8 cellular contexts compared by ENCODE assay signal in genomic region chr16:53080345-53081031, GRCh38. TPM values are rescaled to one million over a fixed set of nuclear protein-coding genes. Genes with fewer than 3 reads are reported as not detected.
A peak's percentile ranks its signal among the peaks of the same experiment; 100 is the strongest.
DNase-seq lines count a peak whose midpoint lies in the region; ATAC-seq and TF ChIP-seq lines count a peak whose summit lies in the region.

No MANE protein-coding gene starts in this region.

- ATAC-seq in HG02970 (IDR thresholded peaks at IDR 0.05; ENCODE audit: low FRiP score, unreplicated experiment) (no peak), GM19328 (IDR thresholded peaks at IDR 0.05; ENCODE audit: unreplicated experiment) (no peak)

- peak overlapping the region; percentile 88 for H3K27ac Mint-ChIP-seq in neural crest cell (ENCODE audit: unreplicated experiment)

- peaks cover 3% of the 10 kb centered on the region; the same call in 1 of the 2 replicates for H3K9me3 ChIP-seq in NT2/D1 (ENCODE audit: insufficient read depth, low read length)

- H3K4me3 ChIP-seq in AG04449 (ENCODE audit: low read depth, low read length) (peak overlapping the region; percentile 18), NT2/D1 (ENCODE audit: insufficient read length, low read depth) (no peak overlapping the region)

- no peaks in the 10 kb centered on the region for H3K27me3 ChIP-seq in NT2/D1 (ENCODE audit: insufficient read depth, insufficient read length)

- H3K4me1 ChIP-seq in NT2/D1 (ENCODE audit: insufficient read depth, insufficient read length): peaks cover 14% of the 10 kb centered on the region

- peaks cover 3% of the 10 kb centered on the region for H3K9me3 Mint-ChIP-seq in neural crest cell

- no peak for DNase-seq in AG04449 (ENCODE audit: low read depth, low spot score)
- no peak for DNase-seq in NT2/D1 (ENCODE audit: low read depth, low spot score)
- DNase-seq in fibroblast of peridontal ligament (ENCODE audit: extremely low read depth): peak; percentile 87
- DNase-seq in neural crest cell (ENCODE audit: low read depth, low spot score): no peak
- DNase-seq in NCI-H1105 treated with DMSO at 0.1 percent for 48 hours (lab: John Stamatoyannopoulos, UW): no peak
- no peak for DNase-seq in RKO (ENCODE audit: low spot score)

- no peak for TF ChIP-seq CTCF in AG04449 (IDR thresholded peaks at IDR 0.05; ENCODE audit: insufficient read depth, low read length, missing control alignments)
- no peak for TF ChIP-seq CTCF in neural crest cell (conservative IDR thresholded peaks at IDR 0.05)

- H3K36me3 Mint-ChIP-seq in neural crest cell (ENCODE audit: low read depth): peaks cover 13% of the 10 kb centered on the region

- CTCF ChIA-PET in AG04449 (lab: Yijun Ruan, JAX): interaction anchor here (0.8 to 4.5 kb wide), 8 partner anchors 10 to 127 kb away, joined by 3 to 28 read pairs (median 6); partner anchors contain the start of gene CHD9

- H3K4me1 Mint-ChIP-seq in neural crest cell: peaks cover 38% of the 10 kb centered on the region

- H3K9ac ChIP-seq in NT2/D1 (ENCODE audit: insufficient read length, low read depth): peak overlapping the region; percentile 51

- POLR2A ChIA-PET in AG04449 (lab: Yijun Ruan, JAX): interaction anchor here (1.0 to 2.8 kb wide), 7 partner anchors 10 to 50 kb away, joined by 3 to 29 read pairs (median 4); partner anchors contain the start of genes CHD9 and CHD9NB

- no peaks in the 10 kb centered on the region for H3K27me3 Mint-ChIP-seq in neural crest cell (ENCODE audit: low read depth)

- H3K36me3 ChIP-seq in NT2/D1 (ENCODE audit: insufficient read depth, insufficient read length, low read length): peaks cover 16% of the 10 kb centered on the region

- H3K4me3 Mint-ChIP-seq in neural crest cell: peak overlapping the region; percentile 52

RNA-seq across cellular contexts. Expression of gene CHD9, which starts 25.7 kb away (rescaled TPM):
- 76.0 and 76.6 TPM in 2 replicates for total RNA-seq in neural crest cell

RNA-seq across cellular contexts. Expression of gene CHD9NB, which starts 27.8 kb away (rescaled TPM):
- 0.61 and 0.75 TPM in 2 replicates for total RNA-seq in neural crest cell
